1 cellular context compared by ENCODE assay signal in genomic region chr11:117179048-117179999, GRCh38.
TF ChIP-seq lines count a peak whose summit lies in the region.

No MANE protein-coding gene starts in this region.

TF ChIP-seq in HepG2, 621 proteins besides CTCF, POLR2A, EP300 and RAD21 (continued from another document):
- TF ChIP-seq E2F2 (CRISPR knock-in tag; IDR thresholded peaks at IDR 0.05; ENCODE audit: borderline replicate concordance) (no peak), ZNF317 (CRISPR knock-in tag; IDR thresholded peaks at IDR 0.05) (no peak), ETV6 (CRISPR knock-in tag; conservative IDR thresholded peaks at IDR 0.05) (no peak), HDAC1 (CRISPR knock-in tag; IDR thresholded peaks at IDR 0.05) (no peak), CBFB (CRISPR knock-in tag; IDR thresholded peaks at IDR 0.05) (no peak), HBP1 (CRISPR knock-in tag; IDR thresholded peaks at IDR 0.05; ENCODE audit: low read depth) (0 out of 2 replicates have a peak, but pooled peaks have one; percentile 31), ELF1 (CRISPR knock-in tag; IDR thresholded peaks at IDR 0.05) (no peak), ZNF329 (CRISPR knock-in tag; IDR thresholded peaks at IDR 0.05; ENCODE audit: low read depth) (no peak), JDP2 (CRISPR knock-in tag; IDR thresholded peaks at IDR 0.05; ENCODE audit: borderline replicate concordance) (no peak), ARNT (IDR thresholded peaks at IDR 0.05) (no peak), ATF1 (CRISPR knock-in tag; IDR thresholded peaks at IDR 0.05) (no peak), YEATS4 (CRISPR knock-in tag; IDR thresholded peaks at IDR 0.05; ENCODE audit: borderline replicate concordance) (peak; percentile 36; the same call in 1 of the 2 replicates), PTBP1 (IDR thresholded peaks at IDR 0.05; ENCODE audit: low read depth, low read length, poor library complexity, severe bottlenecking) (no peak), ASH2L (IDR thresholded peaks at IDR 0.05; ENCODE audit: insufficient read length, low read depth, low read length) (peak; percentile 11), KDM1A (CRISPR knock-in tag; IDR thresholded peaks at IDR 0.05) (no peak), EHMT2 (IDR thresholded peaks at IDR 0.05; ENCODE audit: borderline replicate concordance, low read depth, low read length) (no peak), DPF2 (CRISPR knock-in tag; IDR thresholded peaks at IDR 0.05; ENCODE audit: borderline replicate concordance, low read depth) (no peak), POGZ (CRISPR knock-in tag; IDR thresholded peaks at IDR 0.05) (no peak), ZNF432 (CRISPR knock-in tag; IDR thresholded peaks at IDR 0.05; ENCODE audit: borderline replicate concordance) (no peak), TBX2 (CRISPR knock-in tag; IDR thresholded peaks at IDR 0.05; ENCODE audit: borderline replicate concordance) (no peak), TAF1 (CRISPR knock-in tag; IDR thresholded peaks at IDR 0.05) (0 out of 2 replicates have a peak, but pooled peaks have one; percentile 27), POLR2G (IDR thresholded peaks at IDR 0.05; ENCODE audit: low read depth, low read length) (no peak), RXRA (CRISPR knock-in tag; IDR thresholded peaks at IDR 0.05) (no peak), FUBP1 (CRISPR knock-in tag; IDR thresholded peaks at IDR 0.05; ENCODE audit: borderline replicate concordance) (0 out of 2 replicates have a peak, but pooled peaks have one; percentile 30), ZNF446 (CRISPR knock-in tag; IDR thresholded peaks at IDR 0.05) (no peak), ZNF513 (CRISPR knock-in tag; conservative IDR thresholded peaks at IDR 0.05) (no peak), ZZZ3 (CRISPR knock-in tag; IDR thresholded peaks at IDR 0.05; ENCODE audit: borderline replicate concordance) (no peak), ARHGAP35 (CRISPR knock-in tag; IDR thresholded peaks at IDR 0.05; ENCODE audit: borderline replicate concordance) (no peak), NR1H2 (CRISPR knock-in tag; IDR thresholded peaks at IDR 0.05; ENCODE audit: borderline replicate concordance, low read depth) (no peak), PCBP1 (IDR thresholded peaks at IDR 0.05; ENCODE audit: borderline replicate concordance, low read depth, low read length) (no peak), REXO4 (CRISPR knock-in tag; IDR thresholded peaks at IDR 0.05; ENCODE audit: borderline replicate concordance) (no peak), RFX3 (CRISPR knock-in tag; IDR thresholded peaks at IDR 0.05) (no peak), NFIC (IDR thresholded peaks at IDR 0.05; ENCODE audit: low read length) (no peak), ZNF713 (CRISPR knock-in tag; IDR thresholded peaks at IDR 0.05) (no peak), WIZ (CRISPR knock-in tag; IDR thresholded peaks at IDR 0.05) (no peak), ZSCAN9 (CRISPR knock-in tag; IDR thresholded peaks at IDR 0.05; ENCODE audit: borderline replicate concordance) (no peak), ZBTB1 (CRISPR knock-in tag; IDR thresholded peaks at IDR 0.05; ENCODE audit: borderline replicate concordance) (no peak), CEBPG (CRISPR knock-in tag; IDR thresholded peaks at IDR 0.05) (no peak), HNRNPLL (IDR thresholded peaks at IDR 0.05; ENCODE audit: low read depth, low read length, poor library complexity, severe bottlenecking) (peak; percentile 82), ZNF547 (CRISPR knock-in tag; IDR thresholded peaks at IDR 0.05) (peak; percentile 69; the same call in 1 of the 2 replicates), ZBTB38 (CRISPR knock-in tag; IDR thresholded peaks at IDR 0.05) (no peak), TRIM24 (CRISPR knock-in tag; IDR thresholded peaks at IDR 0.05) (no peak), KMT2B (CRISPR knock-in tag; IDR thresholded peaks at IDR 0.05) (peak; percentile 10; the same call in 1 of the 2 replicates), GLI4 (CRISPR knock-in tag; IDR thresholded peaks at IDR 0.05; ENCODE audit: borderline replicate concordance) (peak; percentile 41; the same call in 1 of the 2 replicates)
- TF ChIP-seq, protein P1, sequence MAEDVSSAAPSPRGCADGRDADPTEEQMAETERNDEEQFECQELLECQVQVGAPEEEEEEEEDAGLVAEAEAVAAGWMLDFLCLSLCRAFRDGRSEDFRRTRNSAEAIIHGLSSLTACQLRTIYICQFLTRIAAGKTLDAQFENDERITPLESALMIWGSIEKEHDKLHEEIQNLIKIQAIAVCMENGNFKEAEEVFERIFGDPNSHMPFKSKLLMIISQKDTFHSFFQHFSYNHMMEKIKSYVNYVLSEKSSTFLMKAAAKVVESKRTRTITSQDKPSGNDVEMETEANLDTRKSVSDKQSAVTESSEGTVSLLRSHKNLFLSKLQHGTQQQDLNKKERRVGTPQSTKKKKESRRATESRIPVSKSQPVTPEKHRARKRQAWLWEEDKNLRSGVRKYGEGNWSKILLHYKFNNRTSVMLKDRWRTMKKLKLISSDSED (CRISPR knock-in tag; IDR thresholded peaks at IDR 0.05) = no peak
- TF ChIP-seq, protein P2, sequence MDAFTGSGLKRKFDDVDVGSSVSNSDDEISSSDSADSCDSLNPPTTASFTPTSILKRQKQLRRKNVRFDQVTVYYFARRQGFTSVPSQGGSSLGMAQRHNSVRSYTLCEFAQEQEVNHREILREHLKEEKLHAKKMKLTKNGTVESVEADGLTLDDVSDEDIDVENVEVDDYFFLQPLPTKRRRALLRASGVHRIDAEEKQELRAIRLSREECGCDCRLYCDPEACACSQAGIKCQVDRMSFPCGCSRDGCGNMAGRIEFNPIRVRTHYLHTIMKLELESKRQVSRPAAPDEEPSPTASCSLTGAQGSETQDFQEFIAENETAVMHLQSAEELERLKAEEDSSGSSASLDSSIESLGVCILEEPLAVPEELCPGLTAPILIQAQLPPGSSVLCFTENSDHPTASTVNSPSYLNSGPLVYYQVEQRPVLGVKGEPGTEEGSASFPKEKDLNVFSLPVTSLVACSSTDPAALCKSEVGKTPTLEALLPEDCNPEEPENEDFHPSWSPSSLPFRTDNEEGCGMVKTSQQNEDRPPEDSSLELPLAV (CRISPR knock-in tag; conservative IDR thresholded peaks at IDR 0.05; ENCODE audit: low read depth) = no peak
TF ChIP-seq in HepG2: peak in this region for 45.
